In genomic region chr1:161223805-161224694, GRCh38 we compare ENCODE assay signal across 29 cellular contexts. TPM values are rescaled to one million over a fixed set of nuclear protein-coding genes. Genes with fewer than 3 reads are reported as not detected.
A peak's percentile ranks its signal among the peaks of the same experiment; 100 is the strongest.
DNase-seq lines count a peak whose midpoint lies in the region; ATAC-seq, FAIRE-seq and TF ChIP-seq lines count a peak whose summit lies in the region.
"Had no signal": no experiment of that assay in that cellular context is flagged by ENCODE, and none has a peak within 500 bp of the region (broad histone marks: within the 10 kb centered on the region; RNA-seq: fewer than 3 reads in every experiment).

No MANE protein-coding gene starts in this region.

- peaks cover 37% of the 10 kb centered on the region for H3K4me1 Mint-ChIP-seq in WTC11

- no peak for DNase-seq in WTC11 (ENCODE audit: low spot score)
- peak in 3 of 4 donors; percentile 21 to 38 (median 26) for DNase-seq in body of pancreas
- peak; percentile 76 to 92 (median 82) for DNase-seq in right lobe of liver
- peak; percentile 91 for DNase-seq in small intestine
- DNase-seq in NCI-H2196 (lab: John Stamatoyannopoulos, UW; ENCODE audit: unreplicated experiment) = no peak
- DNase-seq in left colon = no peak
- DNase-seq in upper lobe of left lung = no peak
- DNase-seq: activated T-cell treated with anti-CD3 and anti-CD28 coated beads, Interleukin-2, amount 50 U/mL, for 4 hours; colonic mucosa; foreskin keratinocyte; heart right ventricle; KG1; MG63; NCI-H2029 treated with DMSO at 0.1 percent for 48 hours; NCI-H774; nucleus accumbens; stimulated activated CD4-positive, alpha-beta T cell treated with anti-CD3 and anti-CD28 coated beads, Interleukin-4, amount 100 ng/mL, for 1 hour; stimulated activated naive CD4-positive, alpha-beta T cell; uterus had no signal

- ATAC-seq in WTC11 = no peak
- ATAC-seq in body of pancreas = no peak
- ATAC-seq in right lobe of liver = peak; percentile 48 to 70 (median 58)
- no peak for ATAC-seq in left colon
- ATAC-seq in upper lobe of left lung (ENCODE audit: low FRiP score in 2 of 2) = no peak
- ATAC-seq: activated T-cell treated with anti-CD3 and anti-CD28 coated beads, Interleukin-2, amount 50 U/mL, for 4 hours; foreskin keratinocyte; heart right ventricle had no signal

- no peak overlapping the region for H3K27ac ChIP-seq in body of pancreas
- H3K27ac ChIP-seq in right lobe of liver = peak overlapping the region; percentile 69 to 90 (median 84)
- H3K27ac ChIP-seq in small intestine (ENCODE audit: low read depth in 1 of 2, low read length in 1 of 2) = peak overlapping the region; percentile 61 to 81
- no peak overlapping the region for H3K27ac ChIP-seq in upper lobe of left lung
- H3K27ac ChIP-seq: colonic mucosa, foreskin keratinocyte had no signal

- TF ChIP-seq CTCF in WTC11 (IDR thresholded peaks at IDR 0.05) (no peak), body of pancreas (IDR thresholded peaks at IDR 0.05) (no peak), right lobe of liver (IDR thresholded peaks at IDR 0.05) (no peak), upper lobe of left lung (IDR thresholded peaks at IDR 0.05) (no peak)

- no peak overlapping the region for H3K4me3 Mint-ChIP-seq in WTC11
- H3K4me3 Mint-ChIP-seq: activated T-cell treated with anti-CD3 and anti-CD28 coated beads, Interleukin-2, amount 50 U/mL, for 4 hours; memory B cell had no signal

- peaks cover 32% of the 10 kb centered on the region for H3K4me1 ChIP-seq in body of pancreas
- peaks cover 0 to 55% (median 12%) of the 10 kb centered on the region in 4 donors for H3K4me1 ChIP-seq in right lobe of liver
- H3K4me1 ChIP-seq in small intestine (ENCODE audit: control insufficient read depth in 2 of 2, insufficient read depth in 1 of 2, low read depth in 1 of 2, low read length in 1 of 2) = peaks cover 0 to 8% of the 10 kb centered on the region in 2 donors
- H3K4me1 ChIP-seq in upper lobe of left lung = peaks cover 13 to 29% (median 26%) of the 10 kb centered on the region in 4 donors

- no peaks in the 10 kb centered on the region for H3K9me3 Mint-ChIP-seq in WTC11
- H3K9me3 Mint-ChIP-seq: activated T-cell treated with anti-CD3 and anti-CD28 coated beads, Interleukin-2, amount 50 U/mL, for 4 hours; memory B cell had no signal

- H3K4me3 ChIP-seq in body of pancreas = no peak overlapping the region
- H3K4me3 ChIP-seq in right lobe of liver = peak overlapping the region in 2 of 3 donors; percentile 69 to 75
- no peak overlapping the region for H3K4me3 ChIP-seq in small intestine (ENCODE audit: low read depth in 1 of 2, low read length in 2 of 2)
- H3K4me3 ChIP-seq in upper lobe of left lung = no peak overlapping the region
- H3K4me3 ChIP-seq: colonic mucosa, heart right ventricle, MG63, suprapubic skin, uterus had no signal

- POLR2A ChIA-PET in WTC11 (lab: Charles Lee) = no interaction called here

- H3K27me3 ChIP-seq in body of pancreas (no peaks in the 10 kb centered on the region), right lobe of liver (no peaks in the 10 kb centered on the region), small intestine (ENCODE audit: control insufficient read depth in 2 of 2, insufficient read depth in 2 of 2, low read length in 2 of 2) (no peaks in the 10 kb centered on the region), upper lobe of left lung (no peaks in the 10 kb centered on the region)
- H3K27me3 ChIP-seq: colonic mucosa, esophagus muscularis mucosa, foreskin keratinocyte, heart right ventricle, MG63, suprapubic skin, uterus had no signal

- CTCF ChIA-PET in WTC11 (lab: Charles Lee) = interaction anchor here (1.1 to 5.1 kb wide), 8 partner anchors 22 to 158 kb away, joined by 3 to 107 read pairs (median 12); partner anchors contain the start of genes B4GALT3, NDUFS2, PCP4L1 and SDHC

- H3K36me3 Mint-ChIP-seq in WTC11 = peaks cover 10% of the 10 kb centered on the region

- no peak overlapping the region for H3K27ac Mint-ChIP-seq in WTC11
- H3K27ac Mint-ChIP-seq: memory B cell had no signal

- 67% methylated on average over 7 of the region's 7 CpGs for WGBS in body of pancreas, 2 donors
- WGBS in right lobe of liver (ENCODE audit: insufficient coverage, low coverage, low lambda C conversion rate, missing lambda C conversion rate) = 31% methylated on average over 7 of the region's 7 CpGs
- 25 to 67% (median 43%) methylated on average over 7 of the region's 7 CpGs for WGBS in small intestine, 3 donors
- WGBS in upper lobe of left lung, 2 donors = 86 to 89% methylated on average over 7 of the region's 7 CpGs

- no peak for TF ChIP-seq EP300 in upper lobe of left lung (IDR thresholded peaks at IDR 0.05)

- H3K36me3 ChIP-seq in body of pancreas (replicated peaks in 1 of 2; ENCODE audit: insufficient read depth in 1 of 2, low read depth in 2 of 2) = no peaks in the 10 kb centered on the region
- H3K36me3 ChIP-seq in right lobe of liver = peaks cover 0 to 10% (median 3%) of the 10 kb centered on the region in 4 donors
- peaks cover under 1 to 4% of the 10 kb centered on the region in 2 donors for H3K36me3 ChIP-seq in small intestine (ENCODE audit: control insufficient read depth in 2 of 2, insufficient read depth in 2 of 2, low read length in 2 of 2)
- peaks cover 4 to 11% (median 10%) of the 10 kb centered on the region in 4 donors for H3K36me3 ChIP-seq in upper lobe of left lung
- H3K36me3 ChIP-seq: uterus had no signal

- no peak for FAIRE-seq in small intestine (lab: Jason Lieb, UNC)
- FAIRE-seq: bronchial epithelial cell, D721Med had no signal

- no peak for TF ChIP-seq POLR2A in body of pancreas (IDR thresholded peaks at IDR 0.05)
- peak; percentile 29 for TF ChIP-seq POLR2A in right lobe of liver (IDR thresholded peaks at IDR 0.05)
- TF ChIP-seq POLR2A in upper lobe of left lung (IDR thresholded peaks at IDR 0.05) = no peak

- no peaks in the 10 kb centered on the region for H3K9me3 ChIP-seq in body of pancreas
- H3K9me3 ChIP-seq in right lobe of liver = no peaks in the 10 kb centered on the region
- H3K9me3 ChIP-seq in small intestine (ENCODE audit: control insufficient read depth, low read depth) = no peaks in the 10 kb centered on the region
- no peaks in the 10 kb centered on the region for H3K9me3 ChIP-seq in upper lobe of left lung
- H3K9me3 ChIP-seq: colonic mucosa, esophagus muscularis mucosa, heart right ventricle, MG63, suprapubic skin, uterus had no signal

- no peaks in the 10 kb centered on the region for H3K27me3 Mint-ChIP-seq in WTC11 (ENCODE audit: low read depth)

- intact Hi-C loops in body of pancreas (cut with DNase I) (no loop called here), right lobe of liver (cut with DNase I) (no loop called here), left colon (cut with DNase I, micrococcal nuclease) (loop anchor here in 1 of 2 donors (10.0 kb wide), 1 partner anchor 161 kb away; no protein-coding TSS in a partner anchor)

TF ChIP-seq in WTC11, 78 proteins besides CTCF, POLR2A, EP300 and RAD21 (continues in another document):
- peak; percentile 98 for TF ChIP-seq GABPB1 (CRISPR knock-in tag; IDR thresholded peaks at IDR 0.05)
- TF ChIP-seq ZNF232 (CRISPR knock-in tag; IDR thresholded peaks at IDR 0.05) = no peak
- no peak for TF ChIP-seq ZNF416 (CRISPR knock-in tag; IDR thresholded peaks at IDR 0.05)
- TF ChIP-seq E2F5 (CRISPR knock-in tag; IDR thresholded peaks at IDR 0.05) = no peak

RNA-seq across cellular contexts. Expression of gene APOA2, which starts 0.6 kb away (rescaled TPM):
- total RNA-seq in WTC11 (2021) (1.9 to 2.5 TPM (median 2.2 TPM) in 3 replicates), body of pancreas (not detected), right lobe of liver (over 10,000 TPM in 2 of 6 experiments, 1,000 to 10,000 TPM in 4; 3,802 to 16,527 (median 7,524) TPM), left colon (not detected), upper lobe of left lung (1 to 10 TPM in 2 of 6 donors, not detected in 4; 2.5 to 3.7 TPM)
- 1 to 10 TPM in 1 of 3 donors, under 1 TPM in 1, not detected in 1; 0.42 to 3.2 TPM for polyA plus RNA-seq in small intestine
- total RNA-seq: activated CD8-positive, alpha-beta memory T cell treated with anti-CD3 and anti-CD28 coated beads for 36 hours; bronchial epithelial cell; Daoy; esophagus muscularis mucosa; foreskin keratinocyte; RPMI7951; SK-MEL-5; T-helper 1 cell treated with Interleukin-12 subunit alpha and Interleukin-12 subunit beta and Interleukin-4 antibody, amounts not matched to agents 30 ng/mL and 1 ng/mL, for 36 hours; uterus had no signal
- polyA plus RNA-seq: foreskin keratinocyte, heart right ventricle had no signal

RNA-seq across cellular contexts. Expression of gene TOMM40L, which starts 1.8 kb away (rescaled TPM):
- total RNA-seq in WTC11 (2021) = 13.0 to 16.9 TPM (median 15.1 TPM) in 3 replicates
- total RNA-seq in body of pancreas = 1 to 10 TPM; 1.8 to 8.9 TPM
- total RNA-seq in right lobe of liver = 10 to 100 TPM in 3 of 6 experiments, 1 to 10 TPM in 3; 4.3 to 18.5 (median 8.1) TPM
- polyA plus RNA-seq in small intestine = 10 to 100 TPM; 21.6 to 32.9 (median 22.5) TPM
- 10 to 100 TPM; 19.6 to 24.6 TPM for total RNA-seq in left colon
- 10 to 100 TPM in 3 of 6 donors, 1 to 10 TPM in 3; 3.1 to 14.4 (median 9.9) TPM for total RNA-seq in upper lobe of left lung

RNA-seq across cellular contexts. Expression of gene FCER1G, which starts 9.0 kb away (rescaled TPM):
- total RNA-seq in WTC11 (2021) = 0.48 to 1.0 TPM (median 0.85 TPM) in 3 replicates
- 10 to 100 TPM; 27.0 to 42.0 TPM for total RNA-seq in body of pancreas
- 10 to 100 TPM; 11.5 to 54.0 (median 19.0) TPM for total RNA-seq in right lobe of liver
- 10 to 100 TPM; 11.6 to 79.8 (median 51.6) TPM for polyA plus RNA-seq in small intestine
- total RNA-seq in left colon = 10 to 100 TPM in 1 of 2 donors, 1 to 10 TPM in 1; 5.6 to 23.3 TPM
- total RNA-seq in upper lobe of left lung = 100 to 1,000 TPM in 5 of 6 donors, 10 to 100 TPM in 1; 75.4 to 233 (median 176) TPM
- total RNA-seq: RPMI7951 had no signal

RNA-seq across cellular contexts. Expression of gene NR1I3, which starts 14.0 kb away (rescaled TPM):
- total RNA-seq in WTC11 (2021) (0.16 TPM in 1 of 3 replicates, not detected in the others), body of pancreas (not detected), right lobe of liver (100 to 1,000 TPM in 3 of 6 experiments, 10 to 100 TPM in 3; 24.1 to 169 (median 85.7) TPM), left colon (under 1 TPM in 1 of 2 donors, not detected in 1; 0.53 TPM), upper lobe of left lung (not detected)
- polyA plus RNA-seq in small intestine = 1 to 10 TPM in 2 of 3 donors, under 1 TPM in 1; 0.28 to 7.8 (median 4.9) TPM
- total RNA-seq: activated CD8-positive, alpha-beta memory T cell treated with anti-CD3 and anti-CD28 coated beads for 36 hours; bronchial epithelial cell; colonic mucosa; Daoy; esophagus muscularis mucosa; foreskin keratinocyte; heart right ventricle; RPMI7951; SK-MEL-5; T-helper 1 cell treated with Interleukin-12 subunit alpha and Interleukin-12 subunit beta and Interleukin-4 antibody, amounts not matched to agents 30 ng/mL and 1 ng/mL, for 36 hours; uterus had no signal

RNA-seq across cellular contexts. Expression of gene NDUFS2, which starts 21.9 kb away (rescaled TPM):
- total RNA-seq in WTC11 (2021) = 105 to 108 TPM (median 105 TPM) in 3 replicates
- total RNA-seq in body of pancreas = 10 to 100 TPM; 46.4 to 67.2 TPM
- 100 to 1,000 TPM in 5 of 6 experiments, 10 to 100 TPM in 1; 91.1 to 157 (median 107) TPM for total RNA-seq in right lobe of liver
- polyA plus RNA-seq in small intestine = 100 to 1,000 TPM; 113 to 170 (median 128) TPM
- total RNA-seq in left colon = 100 to 1,000 TPM; 154 to 188 TPM
- total RNA-seq in upper lobe of left lung = 100 to 1,000 TPM in 2 of 6 donors, 10 to 100 TPM in 4; 65.7 to 194 (median 84.4) TPM

Comparison
In these comparisons a context has a peak if more than half of its experiments do, and no peak if none do; other contexts are left out.
1. ATAC-seq: peak in right lobe of liver (4 of 4); none in WTC11 (single experiment), body of pancreas (single experiment), left colon (single experiment) and upper lobe of left lung (0 of 2).
2. DNase-seq: peak in body of pancreas (3 of 4), right lobe of liver (3 of 3) and small intestine (single experiment); none in WTC11 (single experiment), NCI-H2196 (single experiment), left colon (0 of 2) and upper lobe of left lung (0 of 2).
3. H3K27ac ChIP-seq: peak in right lobe of liver (3 of 3) and small intestine (2 of 2); none in body of pancreas (0 of 4) and upper lobe of left lung (0 of 4).
4. H3K4me3 ChIP-seq: peak in right lobe of liver (2 of 3); none in body of pancreas (0 of 2), small intestine (0 of 2) and upper lobe of left lung (0 of 4).
5. RNA of gene APOA2, which starts 0.6 kb away (total RNA-seq): 3,802 to 16,527 TPM in right lobe of liver; 1.9 to 2.5 TPM in WTC11, not detected in body of pancreas, not detected in left colon and 2.5 to 3.7 TPM in upper lobe of left lung; every median in the first group is over 100 times any median in the second.